9 cellular contexts compared by ENCODE assay signal in genomic region chr2:36889782-36890181, GRCh38.
DNase-seq lines count a peak whose midpoint lies in the region; ATAC-seq and TF ChIP-seq lines count a peak whose summit lies in the region.
"Had no signal": no experiment of that assay in that cellular context is flagged by ENCODE, and none has a peak within 500 bp of the region (broad histone marks: within the 10 kb centered on the region; RNA-seq: fewer than 3 reads in every experiment).

No MANE protein-coding gene starts in this region.

- CTCF ChIA-PET in WTC11 (lab: Charles Lee): no interaction called here

- H3K27ac Mint-ChIP-seq in WTC11: no peak overlapping the region

- H3K4me1 Mint-ChIP-seq in WTC11: no peaks in the 10 kb centered on the region

- peaks cover 3% of the 10 kb centered on the region; the same call in 1 of the 2 replicates for H3K36me3 Mint-ChIP-seq in WTC11

- H3K27me3 Mint-ChIP-seq in WTC11 (ENCODE audit: low read depth): no peaks in the 10 kb centered on the region

- no peak for TF ChIP-seq CTCF in WTC11 (IDR thresholded peaks at IDR 0.05)

- ATAC-seq in HG03175 (IDR thresholded peaks at IDR 0.05; ENCODE audit: unreplicated experiment) (no peak), WTC11 (no peak)

- DNase-seq in stimulated activated CD4-positive, alpha-beta T cell treated with anti-CD3 and anti-CD28 coated beads, Interleukin-15, amount 100 ng/mL, for 24 hours: peak; percentile 25
- DNase-seq in stimulated activated CD4-positive, alpha-beta T cell treated with anti-CD3 and anti-CD28 coated beads, Interleukin-4, amount 100 ng/mL, for 1 hour: no peak
- DNase-seq in SIG-M5 treated with dmso at 0.1 percent for 504 hours (lab: John Stamatoyannopoulos, UW; ENCODE audit: unreplicated experiment) (peak; percentile 84), fibroblast of the conjunctiva (ENCODE audit: low read depth) (peak; percentile 79), NCI-H146 (lab: John Stamatoyannopoulos, UW) (no peak), NCI-H524 treated with DMSO at 0.1 percent for 48 hours (lab: John Stamatoyannopoulos, UW) (no peak), WTC11 (ENCODE audit: low spot score) (no peak)
- DNase-seq: heart left ventricle had no signal

- POLR2A ChIA-PET in WTC11 (lab: Charles Lee): no interaction called here

- no peaks in the 10 kb centered on the region for H3K9me3 Mint-ChIP-seq in WTC11

- H3K4me3 Mint-ChIP-seq in WTC11: no peak overlapping the region

TF ChIP-seq in WTC11, 78 proteins besides CTCF, POLR2A, EP300 and RAD21:
- TF ChIP-seq ZNF671 (CRISPR knock-in tag; IDR thresholded peaks at IDR 0.05): no peak
- TF ChIP-seq ZNF423 (CRISPR knock-in tag; IDR thresholded peaks at IDR 0.05): no peak
- TF ChIP-seq, protein P1, sequence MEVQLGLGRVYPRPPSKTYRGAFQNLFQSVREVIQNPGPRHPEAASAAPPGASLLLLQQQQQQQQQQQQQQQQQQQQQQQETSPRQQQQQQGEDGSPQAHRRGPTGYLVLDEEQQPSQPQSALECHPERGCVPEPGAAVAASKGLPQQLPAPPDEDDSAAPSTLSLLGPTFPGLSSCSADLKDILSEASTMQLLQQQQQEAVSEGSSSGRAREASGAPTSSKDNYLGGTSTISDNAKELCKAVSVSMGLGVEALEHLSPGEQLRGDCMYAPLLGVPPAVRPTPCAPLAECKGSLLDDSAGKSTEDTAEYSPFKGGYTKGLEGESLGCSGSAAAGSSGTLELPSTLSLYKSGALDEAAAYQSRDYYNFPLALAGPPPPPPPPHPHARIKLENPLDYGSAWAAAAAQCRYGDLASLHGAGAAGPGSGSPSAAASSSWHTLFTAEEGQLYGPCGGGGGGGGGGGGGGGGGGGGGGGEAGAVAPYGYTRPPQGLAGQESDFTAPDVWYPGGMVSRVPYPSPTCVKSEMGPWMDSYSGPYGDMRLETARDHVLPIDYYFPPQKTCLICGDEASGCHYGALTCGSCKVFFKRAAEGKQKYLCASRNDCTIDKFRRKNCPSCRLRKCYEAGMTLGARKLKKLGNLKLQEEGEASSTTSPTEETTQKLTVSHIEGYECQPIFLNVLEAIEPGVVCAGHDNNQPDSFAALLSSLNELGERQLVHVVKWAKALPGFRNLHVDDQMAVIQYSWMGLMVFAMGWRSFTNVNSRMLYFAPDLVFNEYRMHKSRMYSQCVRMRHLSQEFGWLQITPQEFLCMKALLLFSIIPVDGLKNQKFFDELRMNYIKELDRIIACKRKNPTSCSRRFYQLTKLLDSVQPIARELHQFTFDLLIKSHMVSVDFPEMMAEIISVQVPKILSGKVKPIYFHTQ (CRISPR knock-in tag; IDR thresholded peaks at IDR 0.05): no peak
- TF ChIP-seq ERG (CRISPR knock-in tag; IDR thresholded peaks at IDR 0.05): no peak
- TF ChIP-seq KAT7 (CRISPR knock-in tag; IDR thresholded peaks at IDR 0.05; ENCODE audit: borderline replicate concordance): no peak
- TF ChIP-seq JAZF1 (CRISPR knock-in tag; IDR thresholded peaks at IDR 0.05): no peak
- no peak for TF ChIP-seq ZNF263 (CRISPR knock-in tag; IDR thresholded peaks at IDR 0.05; ENCODE audit: low read depth)
- TF ChIP-seq, protein P2, sequence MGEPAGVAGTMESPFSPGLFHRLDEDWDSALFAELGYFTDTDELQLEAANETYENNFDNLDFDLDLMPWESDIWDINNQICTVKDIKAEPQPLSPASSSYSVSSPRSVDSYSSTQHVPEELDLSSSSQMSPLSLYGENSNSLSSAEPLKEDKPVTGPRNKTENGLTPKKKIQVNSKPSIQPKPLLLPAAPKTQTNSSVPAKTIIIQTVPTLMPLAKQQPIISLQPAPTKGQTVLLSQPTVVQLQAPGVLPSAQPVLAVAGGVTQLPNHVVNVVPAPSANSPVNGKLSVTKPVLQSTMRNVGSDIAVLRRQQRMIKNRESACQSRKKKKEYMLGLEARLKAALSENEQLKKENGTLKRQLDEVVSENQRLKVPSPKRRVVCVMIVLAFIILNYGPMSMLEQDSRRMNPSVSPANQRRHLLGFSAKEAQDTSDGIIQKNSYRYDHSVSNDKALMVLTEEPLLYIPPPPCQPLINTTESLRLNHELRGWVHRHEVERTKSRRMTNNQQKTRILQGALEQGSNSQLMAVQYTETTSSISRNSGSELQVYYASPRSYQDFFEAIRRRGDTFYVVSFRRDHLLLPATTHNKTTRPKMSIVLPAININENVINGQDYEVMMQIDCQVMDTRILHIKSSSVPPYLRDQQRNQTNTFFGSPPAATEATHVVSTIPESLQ (CRISPR knock-in tag; IDR thresholded peaks at IDR 0.05): no peak
- no peak for TF ChIP-seq NFATC4 (CRISPR knock-in tag; IDR thresholded peaks at IDR 0.05)
- TF ChIP-seq ZNF138 (CRISPR knock-in tag; conservative IDR thresholded peaks at IDR 0.05): no peak
- TF ChIP-seq, protein P3, sequence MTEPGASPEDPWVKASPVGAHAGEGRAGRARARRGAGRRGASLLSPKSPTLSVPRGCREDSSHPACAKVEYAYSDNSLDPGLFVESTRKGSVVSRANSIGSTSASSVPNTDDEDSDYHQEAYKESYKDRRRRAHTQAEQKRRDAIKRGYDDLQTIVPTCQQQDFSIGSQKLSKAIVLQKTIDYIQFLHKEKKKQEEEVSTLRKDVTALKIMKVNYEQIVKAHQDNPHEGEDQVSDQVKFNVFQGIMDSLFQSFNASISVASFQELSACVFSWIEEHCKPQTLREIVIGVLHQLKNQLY (CRISPR knock-in tag; IDR thresholded peaks at IDR 0.05): no peak
- TF ChIP-seq, protein P4, sequence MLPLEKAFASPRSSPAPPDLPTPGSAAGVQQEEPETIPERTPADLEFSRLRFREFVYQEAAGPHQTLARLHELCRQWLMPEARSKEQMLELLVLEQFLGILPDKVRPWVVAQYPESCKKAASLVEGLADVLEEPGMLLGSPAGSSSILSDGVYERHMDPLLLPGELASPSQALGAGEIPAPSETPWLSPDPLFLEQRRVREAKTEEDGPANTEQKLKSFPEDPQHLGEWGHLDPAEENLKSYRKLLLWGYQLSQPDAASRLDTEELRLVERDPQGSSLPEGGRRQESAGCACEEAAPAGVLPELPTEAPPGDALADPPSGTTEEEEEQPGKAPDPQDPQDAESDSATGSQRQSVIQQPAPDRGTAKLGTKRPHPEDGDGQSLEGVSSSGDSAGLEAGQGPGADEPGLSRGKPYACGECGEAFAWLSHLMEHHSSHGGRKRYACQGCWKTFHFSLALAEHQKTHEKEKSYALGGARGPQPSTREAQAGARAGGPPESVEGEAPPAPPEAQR (CRISPR knock-in tag; IDR thresholded peaks at IDR 0.05): no peak
- no peak for TF ChIP-seq NFE2L1 (CRISPR knock-in tag; IDR thresholded peaks at IDR 0.05)
TF ChIP-seq in WTC11: peak in this region for 0.

Comparison
In these comparisons a context has a peak if more than half of its experiments do, and no peak if none do; other contexts are left out.
1. DNase-seq: peak in stimulated activated CD4-positive, alpha-beta T cell treated with anti-CD3 and anti-CD28 coated beads, Interleukin-15, amount 100 ng/mL, for 24 hours (single experiment), SIG-M5 treated with dmso at 0.1 percent for 504 hours (single experiment) and fibroblast of the conjunctiva (single experiment); none in stimulated activated CD4-positive, alpha-beta T cell treated with anti-CD3 and anti-CD28 coated beads, Interleukin-4, amount 100 ng/mL, for 1 hour (single experiment), NCI-H146 (single experiment), NCI-H524 treated with DMSO at 0.1 percent for 48 hours (single experiment) and WTC11 (single experiment).